8 cellular contexts compared by ENCODE assay signal in genomic region chr17:30290696-30291570, GRCh38. TPM values are rescaled to one million over a fixed set of nuclear protein-coding genes. Genes with fewer than 3 reads are reported as not detected.
DNase-seq lines count a peak whose midpoint lies in the region; ATAC-seq and TF ChIP-seq lines count a peak whose summit lies in the region.

No MANE protein-coding gene starts in this region.

- no peaks in the 10 kb centered on the region for H3K36me3 ChIP-seq in hepatocyte (replicated peaks; ENCODE audit: insufficient read depth, low read depth)
- peaks cover 0 to 25% of the 10 kb centered on the region in 2 donors for H3K36me3 ChIP-seq in gastrocnemius medialis

- H3K27ac ChIP-seq in RWPE1 (peak overlapping the region; percentile 78), hepatocyte (peak overlapping the region; percentile 64), gastrocnemius medialis (peak overlapping the region in 3 of 4 donors; percentile 70 to 71 (median 71))

- H3K4me1 ChIP-seq in hepatocyte (ENCODE audit: insufficient read depth) (peaks cover 13% of the 10 kb centered on the region), gastrocnemius medialis (peaks cover 12 to 17% of the 10 kb centered on the region in 2 donors)

- H3K4me2 ChIP-seq in hepatocyte: peak overlapping the region; percentile 89

- CTCF ChIA-PET in RWPE1 (lab: Yijun Ruan, JAX): interaction anchor here (0.6 to 1.2 kb wide), 3 partner anchors 20 to 45 kb away, joined by 3 read pairs; no protein-coding TSS in a partner anchor

- DNase-seq in activated effector memory CD4-positive, alpha-beta T cell treated with anti-CD3 and anti-CD28 coated beads, Interleukin-2, amount 50 U/mL, for 16 hours: peak; percentile 77
- no peak for DNase-seq in activated effector memory CD4-positive, alpha-beta T cell treated with Interleukin-2 at 50 U/mL for 16 hours
- peak; percentile 68 for DNase-seq in RWPE1 (ENCODE audit: low spot score)
- peak; percentile 48 for DNase-seq in activated naive CD8-positive, alpha-beta T cell treated with anti-CD3 and anti-CD28 coated beads, Interleukin-2, amount 50 U/mL, for 24 hours
- DNase-seq in hepatocyte (ENCODE audit: low spot score): peak; percentile 60
- peak in 1 of 2 donors; percentile 18 for DNase-seq in gastrocnemius medialis
- no peak for DNase-seq in effector CD4-positive, alpha-beta T cell

- H3K27me3 ChIP-seq in hepatocyte (no peaks in the 10 kb centered on the region), gastrocnemius medialis (no peaks in the 10 kb centered on the region)

- H3K27me3 Mint-ChIP-seq in activated naive CD8-positive, alpha-beta T cell treated with anti-CD3 and anti-CD28 coated beads, Interleukin-2, amount 50 U/mL, for 24 hours: no peaks in the 10 kb centered on the region

- peak overlapping the region; percentile 96 for H3K4me3 ChIP-seq in hepatocyte
- H3K4me3 ChIP-seq in gastrocnemius medialis: peak overlapping the region; percentile 71 to 95 (median 84)

- peaks cover 9% of the 10 kb centered on the region for H3K4me1 Mint-ChIP-seq in activated naive CD8-positive, alpha-beta T cell treated with anti-CD3 and anti-CD28 coated beads, Interleukin-2, amount 50 U/mL, for 24 hours

- in situ Hi-C loops in gastrocnemius medialis (cut with MboI; ENCODE audit: low sequenced_read_pairs in 4 of 4): loop anchor here in 1 of 4 donors (25.0 kb wide), 1 partner anchor 179 kb away; the partner anchor contains the start of gene NSRP1

- H3K36me3 Mint-ChIP-seq in activated naive CD8-positive, alpha-beta T cell treated with anti-CD3 and anti-CD28 coated beads, Interleukin-2, amount 50 U/mL, for 24 hours (ENCODE audit: low read depth): peaks cover 32% of the 10 kb centered on the region

- H4K20me1 ChIP-seq in hepatocyte (ENCODE audit: insufficient read depth, poor library complexity, severe bottlenecking): no peaks in the 10 kb centered on the region

- no peak for TF ChIP-seq POLR2A in gastrocnemius medialis (IDR thresholded peaks at IDR 0.05)

- ATAC-seq in HG03378 (IDR thresholded peaks at IDR 0.05; ENCODE audit: unreplicated experiment): peak; percentile 25
- peak; percentile 62 for ATAC-seq in activated naive CD8-positive, alpha-beta T cell treated with anti-CD3 and anti-CD28 coated beads, Interleukin-2, amount 50 U/mL, for 24 hours
- peak; percentile 57 to 59 for ATAC-seq in gastrocnemius medialis

- peak overlapping the region; percentile 91 for H2AFZ ChIP-seq in hepatocyte

- no peaks in the 10 kb centered on the region for H3K9me3 ChIP-seq in hepatocyte (ENCODE audit: low read depth)
- H3K9me3 ChIP-seq in gastrocnemius medialis: no peaks in the 10 kb centered on the region

- H3K79me2 ChIP-seq in hepatocyte: peaks cover 22% of the 10 kb centered on the region

- no peak for TF ChIP-seq CTCF in RWPE1 (conservative IDR thresholded peaks at IDR 0.05; ENCODE audit: low read depth)
- no peak for TF ChIP-seq CTCF in hepatocyte (IDR thresholded peaks at IDR 0.05; ENCODE audit: poor library complexity)
- TF ChIP-seq CTCF in gastrocnemius medialis (IDR thresholded peaks at IDR 0.05 in 4 of 5, conservative IDR thresholded peaks at IDR 0.05 in 1 of 5): no peak

- intact Hi-C loops in gastrocnemius medialis (cut with DNase I; ENCODE audit: low total_unique reads): loop anchor here (5.0 kb wide), 2 partner anchors 86 to 174 kb away; partner anchors contain the start of genes CPD and NSRP1

- H3K27ac Mint-ChIP-seq in activated naive CD8-positive, alpha-beta T cell treated with anti-CD3 and anti-CD28 coated beads, Interleukin-2, amount 50 U/mL, for 24 hours: peak overlapping the region; percentile 95

- POLR2A ChIA-PET in RWPE1 (lab: Yijun Ruan, JAX; ENCODE audit: low non-redundant PET): interaction anchor here (0.6 kb wide), 1 partner anchor 158 kb away, joined by 3 read pairs; no protein-coding TSS in a partner anchor

- WGBS in hepatocyte (ENCODE audit: low lambda C conversion rate, missing lambda C conversion rate): 6% methylated on average over 22 of the region's 22 CpGs

- no peaks in the 10 kb centered on the region for H3K9me2 ChIP-seq in hepatocyte (replicated peaks; ENCODE audit: insufficient read depth)

- H3K9me3 Mint-ChIP-seq in activated naive CD8-positive, alpha-beta T cell treated with anti-CD3 and anti-CD28 coated beads, Interleukin-2, amount 50 U/mL, for 24 hours: no peaks in the 10 kb centered on the region

- H3K4me3 Mint-ChIP-seq in activated naive CD8-positive, alpha-beta T cell treated with anti-CD3 and anti-CD28 coated beads, Interleukin-2, amount 50 U/mL, for 24 hours: peak overlapping the region; percentile 95

RNA-seq across cellular contexts. Expression of gene BLMH, which starts 0.8 kb away (rescaled TPM):
- 28.2 and 29.0 TPM in 2 replicates for total RNA-seq in hepatocyte
- 21.3 and 26.0 TPM in 2 replicates for polyA plus RNA-seq in hepatocyte
- 10 to 100 TPM in 3 of 4 donors, 1 to 10 TPM in 1; 7.4 to 17.7 (median 16.7) TPM for total RNA-seq in gastrocnemius medialis

RNA-seq across cellular contexts. Expression of gene TMIGD1, which starts 42.9 kb away (rescaled TPM):
- total RNA-seq in hepatocyte (3.2 and 3.3 TPM in 2 replicates), gastrocnemius medialis (under 1 TPM in 1 of 4 donors, not detected in 3; 0.68 TPM)
- 1.3 and 2.5 TPM in 2 replicates for polyA plus RNA-seq in hepatocyte

RNA-seq across cellular contexts. Expression of gene SLC6A4, which starts 55.4 kb away (rescaled TPM):
- total RNA-seq in hepatocyte: 2.0 and 3.8 TPM in 2 replicates
- 2.6 and 6.0 TPM in 2 replicates for polyA plus RNA-seq in hepatocyte
- total RNA-seq in gastrocnemius medialis: under 1 TPM in 2 of 4 donors, not detected in 2; 0.35 to 0.46 TPM

Comparison
In these comparisons a context has a peak if more than half of its experiments do, and no peak if none do; other contexts are left out.
1. DNase-seq: peak in activated effector memory CD4-positive, alpha-beta T cell treated with anti-CD3 and anti-CD28 coated beads, Interleukin-2, amount 50 U/mL, for 16 hours (single experiment), RWPE1 (single experiment), activated naive CD8-positive, alpha-beta T cell treated with anti-CD3 and anti-CD28 coated beads, Interleukin-2, amount 50 U/mL, for 24 hours (single experiment) and hepatocyte (single experiment); none in activated effector memory CD4-positive, alpha-beta T cell treated with Interleukin-2 at 50 U/mL for 16 hours (single experiment) and effector CD4-positive, alpha-beta T cell (single experiment).
2. Peak in every context shown above with its lines, with median percentiles within 50 percentile points of each other: ATAC-seq and H3K27ac ChIP-seq.